Comparison of ENCODE assay signal across 1 cellular context in genomic region chr13:79995334-79995733, GRCh38.
TF ChIP-seq lines count a peak whose summit lies in the region.

No MANE protein-coding gene starts in this region.

TF ChIP-seq in GM23338, 12 proteins besides CTCF, POLR2A, EP300 and RAD21 (continued from another document):
- no peak for TF ChIP-seq REST (IDR thresholded peaks at IDR 0.05; ENCODE audit: unreplicated experiment)
- no peak for TF ChIP-seq CREB1 (CRISPR knock-in tag; IDR thresholded peaks at IDR 0.05; ENCODE audit: low read depth)
- no peak for TF ChIP-seq ZNF331 (CRISPR knock-in tag; IDR thresholded peaks at IDR 0.05; ENCODE audit: low read depth)
- TF ChIP-seq EZH2 (IDR thresholded peaks at IDR 0.05; ENCODE audit: low read depth, unreplicated experiment): no peak
- no peak for TF ChIP-seq NANOG (IDR thresholded peaks at IDR 0.05; ENCODE audit: borderline replicate concordance)
- TF ChIP-seq, protein P1, sequence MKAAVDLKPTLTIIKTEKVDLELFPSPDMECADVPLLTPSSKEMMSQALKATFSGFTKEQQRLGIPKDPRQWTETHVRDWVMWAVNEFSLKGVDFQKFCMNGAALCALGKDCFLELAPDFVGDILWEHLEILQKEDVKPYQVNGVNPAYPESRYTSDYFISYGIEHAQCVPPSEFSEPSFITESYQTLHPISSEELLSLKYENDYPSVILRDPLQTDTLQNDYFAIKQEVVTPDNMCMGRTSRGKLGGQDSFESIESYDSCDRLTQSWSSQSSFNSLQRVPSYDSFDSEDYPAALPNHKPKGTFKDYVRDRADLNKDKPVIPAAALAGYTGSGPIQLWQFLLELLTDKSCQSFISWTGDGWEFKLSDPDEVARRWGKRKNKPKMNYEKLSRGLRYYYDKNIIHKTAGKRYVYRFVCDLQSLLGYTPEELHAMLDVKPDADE (IDR thresholded peaks at IDR 0.05): no peak
- TF ChIP-seq ZNF114 (CRISPR knock-in tag; IDR thresholded peaks at IDR 0.05): no peak
- TF ChIP-seq STAT1 (IDR thresholded peaks at IDR 0.05; ENCODE audit: unreplicated experiment): no peak
